ENCODE assay signal across 8 cellular contexts in the genomic region with DNA sequence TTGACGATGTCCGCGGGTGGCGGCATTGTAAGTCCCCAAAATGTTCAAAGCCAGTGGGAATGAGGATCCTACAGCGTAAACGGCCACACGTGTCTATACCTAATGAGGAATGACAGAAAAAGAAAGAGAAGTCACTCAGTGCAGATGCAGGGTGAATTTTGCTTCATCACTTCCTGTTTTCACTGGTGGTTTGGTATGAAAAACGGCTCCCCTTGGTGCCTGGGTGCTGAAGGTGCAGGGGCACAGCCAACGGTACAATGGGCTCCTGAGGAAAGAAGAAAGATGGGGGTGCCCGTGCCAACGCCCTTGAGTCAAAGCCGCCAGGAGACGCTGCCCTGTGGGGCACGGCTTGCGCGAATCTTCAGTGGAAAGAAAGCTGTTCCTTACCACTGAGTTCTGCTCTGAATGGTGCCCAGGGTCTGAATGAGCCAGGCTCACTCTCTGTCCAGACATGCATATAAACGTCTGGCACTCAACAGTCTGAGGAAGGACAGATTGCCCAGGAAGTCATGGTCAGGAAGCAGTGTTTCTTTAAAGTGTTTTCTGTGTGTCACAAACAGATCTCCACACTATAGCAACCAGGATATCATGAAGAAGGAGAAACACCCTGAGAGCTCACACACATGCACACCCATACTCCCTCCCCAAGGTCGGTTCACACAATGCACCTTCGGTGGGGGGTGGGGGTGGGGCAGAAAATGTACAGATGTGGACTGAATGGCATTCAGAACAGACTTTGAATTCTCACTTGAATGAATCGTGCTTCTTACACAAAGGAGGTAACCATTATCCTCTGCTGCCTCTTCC.
A peak's percentile ranks its signal among the peaks of the same experiment; 100 is the strongest.
DNase-seq lines count a peak whose midpoint lies in the region; ATAC-seq and TF ChIP-seq lines count a peak whose summit lies in the region.

No MANE protein-coding gene starts in this region.

- H3K9me3 ChIP-seq in OCI-LY1 (ENCODE audit: low read length) (no peaks in the 10 kb centered on the region), subcutaneous abdominal adipose tissue (ENCODE audit: control insufficient read depth in 5 of 5, low read length in 5 of 5) (no peaks in the 10 kb centered on the region)

- peak; percentile 66 for ATAC-seq in GM18498 (IDR thresholded peaks at IDR 0.05; ENCODE audit: unreplicated experiment)
- peak; percentile 66 for ATAC-seq in HG02678 (IDR thresholded peaks at IDR 0.05; ENCODE audit: unreplicated experiment)
- peak; percentile 91 for ATAC-seq in memory B cell (ENCODE audit: low read depth)

- no peaks in the 10 kb centered on the region for H4K20me1 ChIP-seq in OCI-LY1 (ENCODE audit: insufficient read depth, low read length)

- H3K27me3 Mint-ChIP-seq in activated T-helper 1 cell treated with anti-CD3 and anti-CD28 coated beads, Interleukin-12 subunit alpha, Interleukin-12 subunit beta, Interleukin-2, Interleukin-4 antibody, amounts not matched to agents 30 ng/mL and 10 ng/mL and 1 ng/mL, durations not matched to agents 14 hours and 24 hours and 36 hours (ENCODE audit: insufficient read depth): no peaks in the 10 kb centered on the region
- H3K27me3 Mint-ChIP-seq in memory B cell: no peaks in the 10 kb centered on the region
- no peaks in the 10 kb centered on the region for H3K27me3 Mint-ChIP-seq in glutamatergic neuron (ENCODE audit: unreplicated experiment)

- H3K27me3 ChIP-seq in OCI-LY1 (ENCODE audit: insufficient read depth, low read length) (no peaks in the 10 kb centered on the region), subcutaneous abdominal adipose tissue (ENCODE audit: control insufficient read depth in 5 of 5, insufficient read depth in 4 of 5, low read length in 5 of 5) (no peaks in the 10 kb centered on the region)

- H3K36me3 Mint-ChIP-seq in activated T-helper 1 cell treated with anti-CD3 and anti-CD28 coated beads, Interleukin-12 subunit alpha, Interleukin-12 subunit beta, Interleukin-2, Interleukin-4 antibody, amounts not matched to agents 30 ng/mL and 10 ng/mL and 1 ng/mL, durations not matched to agents 14 hours and 24 hours and 36 hours (ENCODE audit: low read depth): peaks cover 34% of the 10 kb centered on the region
- H3K36me3 Mint-ChIP-seq in memory B cell (peaks cover 5% of the 10 kb centered on the region), glutamatergic neuron (ENCODE audit: unreplicated experiment) (no peaks in the 10 kb centered on the region)

- peaks cover 48% of the 10 kb centered on the region for H3K79me2 ChIP-seq in OCI-LY1 (ENCODE audit: insufficient read depth, low read length)

- no peak overlapping the region for H2AFZ ChIP-seq in OCI-LY1 (ENCODE audit: low read length)

- H3K4me1 Mint-ChIP-seq in activated T-helper 1 cell treated with anti-CD3 and anti-CD28 coated beads, Interleukin-12 subunit alpha, Interleukin-12 subunit beta, Interleukin-2, Interleukin-4 antibody, amounts not matched to agents 30 ng/mL and 10 ng/mL and 1 ng/mL, durations not matched to agents 14 hours and 24 hours and 36 hours (ENCODE audit: low read depth): peaks cover 76% of the 10 kb centered on the region
- peaks cover 45% of the 10 kb centered on the region for H3K4me1 Mint-ChIP-seq in memory B cell
- H3K4me1 Mint-ChIP-seq in glutamatergic neuron (ENCODE audit: low read depth, unreplicated experiment): peaks cover 1% of the 10 kb centered on the region

- H3K4me1 ChIP-seq in OCI-LY1 (ENCODE audit: insufficient read depth, low read length, severe bottlenecking) (peaks cover 54% of the 10 kb centered on the region), subcutaneous abdominal adipose tissue (ENCODE audit: control insufficient read depth in 5 of 5, insufficient read depth in 5 of 5, low read length in 5 of 5) (peaks cover 0 to 39% (median 3%) of the 10 kb centered on the region in 5 donors)

- peak overlapping the region; percentile 96 for H3K4me3 Mint-ChIP-seq in activated T-helper 1 cell treated with anti-CD3 and anti-CD28 coated beads, Interleukin-12 subunit alpha, Interleukin-12 subunit beta, Interleukin-2, Interleukin-4 antibody, amounts not matched to agents 30 ng/mL and 10 ng/mL and 1 ng/mL, durations not matched to agents 14 hours and 24 hours and 36 hours
- H3K4me3 Mint-ChIP-seq in memory B cell (peak overlapping the region; percentile 92), glutamatergic neuron (ENCODE audit: unreplicated experiment) (no peak overlapping the region)

- H3K9ac ChIP-seq in OCI-LY1 (ENCODE audit: low read length) (peak overlapping the region; percentile 92), subcutaneous abdominal adipose tissue (ENCODE audit: low read length in 5 of 5) (no peak overlapping the region)

- peak; percentile 62 for DNase-seq in activated T-helper 1 cell treated with anti-CD3 and anti-CD28 coated beads, Interleukin-12 subunit alpha, Interleukin-12 subunit beta, Interleukin-2, Interleukin-4 antibody, amounts not matched to agents 30 ng/mL and 10 ng/mL and 1 ng/mL, durations not matched to agents 14 hours and 24 hours and 36 hours (ENCODE audit: low spot score)
- DNase-seq in memory B cell (ENCODE audit: low spot score in 2 of 2) (peak; percentile 59 to 67), ACHN (no peak), glutamatergic neuron (no peak)

- H3K9me3 Mint-ChIP-seq in activated T-helper 1 cell treated with anti-CD3 and anti-CD28 coated beads, Interleukin-12 subunit alpha, Interleukin-12 subunit beta, Interleukin-2, Interleukin-4 antibody, amounts not matched to agents 30 ng/mL and 10 ng/mL and 1 ng/mL, durations not matched to agents 14 hours and 24 hours and 36 hours: no peaks in the 10 kb centered on the region
- no peaks in the 10 kb centered on the region for H3K9me3 Mint-ChIP-seq in memory B cell
- peaks cover 1% of the 10 kb centered on the region for H3K9me3 Mint-ChIP-seq in glutamatergic neuron (ENCODE audit: unreplicated experiment)

- H3K27ac Mint-ChIP-seq in activated T-helper 1 cell treated with anti-CD3 and anti-CD28 coated beads, Interleukin-12 subunit alpha, Interleukin-12 subunit beta, Interleukin-2, Interleukin-4 antibody, amounts not matched to agents 30 ng/mL and 10 ng/mL and 1 ng/mL, durations not matched to agents 14 hours and 24 hours and 36 hours: peak overlapping the region; percentile 99
- H3K27ac Mint-ChIP-seq in memory B cell (peak overlapping the region; percentile 92), glutamatergic neuron (ENCODE audit: unreplicated experiment) (no peak overlapping the region)

- peak overlapping the region; percentile 80 for H3K4me3 ChIP-seq in OCI-LY1 (ENCODE audit: low read depth, low read length, poor library complexity, severe bottlenecking)
- peak overlapping the region in 4 of 5 donors; percentile 17 to 51 (median 28) for H3K4me3 ChIP-seq in subcutaneous abdominal adipose tissue (ENCODE audit: low read depth in 1 of 5, low read length in 5 of 5)

- peaks cover 29% of the 10 kb centered on the region for H3K36me3 ChIP-seq in OCI-LY1 (ENCODE audit: insufficient read depth, low read length)
- no peaks in the 10 kb centered on the region for H3K36me3 ChIP-seq in subcutaneous abdominal adipose tissue (ENCODE audit: control insufficient read depth in 5 of 5, insufficient read depth in 5 of 5, low read length in 5 of 5)

- peak overlapping the region; percentile 83 for H3K4me2 ChIP-seq in OCI-LY1 (ENCODE audit: low read length)

- in situ Hi-C loops in ACHN (cut with HindIII; ENCODE audit: low pct_ligation_motif_present, low pct_unique_long_range_greater_than_20kb, low sequenced_read_pairs): no loop called here

- H3K27ac ChIP-seq in OCI-LY1 (ENCODE audit: low read depth, low read length, poor library complexity, severe bottlenecking) (peak overlapping the region; percentile 96), subcutaneous abdominal adipose tissue (ENCODE audit: low read depth, low read length) (no peak overlapping the region)

- H3F3A ChIP-seq in OCI-LY1 (ENCODE audit: insufficient read depth, low read length): no peaks in the 10 kb centered on the region

- intact Hi-C loops in activated T-helper 1 cell treated with anti-CD3 and anti-CD28 coated beads, Interleukin-12 subunit alpha, Interleukin-12 subunit beta, Interleukin-2, Interleukin-4 antibody, amounts not matched to agents 30 ng/mL and 10 ng/mL and 1 ng/mL, durations not matched to agents 14 hours and 24 hours and 36 hours (cut with micrococcal nuclease): loop anchor here (1.0 to 5.0 kb wide), 6 partner anchors 10 to 1526 kb away; a partner anchor contains a TSS

- TF ChIP-seq CTCF in OCI-LY1 (IDR thresholded peaks at IDR 0.05; ENCODE audit: low read length) (peak; percentile 77), glutamatergic neuron (IDR thresholded peaks at IDR 0.05; ENCODE audit: partially characterized antibody, unreplicated experiment) (no peak)

- H3K9me2 ChIP-seq in OCI-LY1 (ENCODE audit: low read depth, low read length): no peaks in the 10 kb centered on the region

Comparison
In these comparisons a context has a peak if more than half of its experiments do, and no peak if none do; other contexts are left out.
1. DNase-seq: peak in activated T-helper 1 cell treated with anti-CD3 and anti-CD28 coated beads, Interleukin-12 subunit alpha, Interleukin-12 subunit beta, Interleukin-2, Interleukin-4 antibody, amounts not matched to agents 30 ng/mL and 10 ng/mL and 1 ng/mL, durations not matched to agents 14 hours and 24 hours and 36 hours (single experiment) and memory B cell (2 of 2); none in ACHN (single experiment) and glutamatergic neuron (single experiment).
2. Peak in every context shown above with its lines, with median percentiles within 50 percentile points of each other: ATAC-seq.